In the genomic region with DNA sequence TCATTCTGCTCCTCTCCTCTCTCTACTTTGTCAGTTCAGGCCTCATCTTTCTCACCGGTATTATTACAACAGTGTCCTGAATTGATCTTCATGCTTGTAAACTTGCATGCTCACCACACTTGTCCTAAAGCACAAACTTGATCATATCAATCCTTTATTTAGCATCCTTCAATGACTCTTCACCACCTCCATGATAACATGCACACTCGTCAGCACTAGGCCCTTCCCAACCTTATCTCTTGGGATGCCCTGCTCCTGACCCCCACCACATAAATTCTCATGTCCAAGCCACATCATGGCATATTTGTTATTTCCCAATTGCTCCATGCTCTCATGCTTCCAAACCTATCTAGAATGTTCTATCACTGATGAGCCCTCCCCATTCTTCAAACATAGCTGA, we compare ENCODE assay signal across 1 cellular context.
TF ChIP-seq lines count a peak whose summit lies in the region.

No MANE protein-coding gene starts in this region.

TF ChIP-seq in IMR-90, 13 proteins besides CTCF, POLR2A, EP300 and RAD21 (continued from another document):
- TF ChIP-seq, protein P1, sequence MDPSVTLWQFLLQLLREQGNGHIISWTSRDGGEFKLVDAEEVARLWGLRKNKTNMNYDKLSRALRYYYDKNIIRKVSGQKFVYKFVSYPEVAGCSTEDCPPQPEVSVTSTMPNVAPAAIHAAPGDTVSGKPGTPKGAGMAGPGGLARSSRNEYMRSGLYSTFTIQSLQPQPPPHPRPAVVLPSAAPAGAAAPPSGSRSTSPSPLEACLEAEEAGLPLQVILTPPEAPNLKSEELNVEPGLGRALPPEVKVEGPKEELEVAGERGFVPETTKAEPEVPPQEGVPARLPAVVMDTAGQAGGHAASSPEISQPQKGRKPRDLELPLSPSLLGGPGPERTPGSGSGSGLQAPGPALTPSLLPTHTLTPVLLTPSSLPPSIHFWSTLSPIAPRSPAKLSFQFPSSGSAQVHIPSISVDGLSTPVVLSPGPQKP (IDR thresholded peaks at IDR 0.05; ENCODE audit: borderline replicate concordance, low read depth, low read length): no peak
- TF ChIP-seq MXI1 (IDR thresholded peaks at IDR 0.05; ENCODE audit: borderline replicate concordance, low read depth, low read length) (no peak), FOS (IDR thresholded peaks at IDR 0.05; ENCODE audit: low read depth, low read length) (no peak), BHLHE40 (IDR thresholded peaks at IDR 0.05; ENCODE audit: low read depth, low read length) (no peak), SMC3 (IDR thresholded peaks at IDR 0.05; ENCODE audit: low read depth, low read length) (no peak), MAZ (IDR thresholded peaks at IDR 0.05; ENCODE audit: borderline replicate concordance, low read depth, low read length) (no peak), RFX5 (IDR thresholded peaks at IDR 0.05; ENCODE audit: low read depth, low read length) (no peak), CHD1 (IDR thresholded peaks at IDR 0.05; ENCODE audit: low read depth, low read length) (no peak), CEBPB (IDR thresholded peaks at IDR 0.05; ENCODE audit: low read depth, low read length) (no peak)
